Comparison of ENCODE assay signal across 20 cellular contexts in the genomic region with DNA sequence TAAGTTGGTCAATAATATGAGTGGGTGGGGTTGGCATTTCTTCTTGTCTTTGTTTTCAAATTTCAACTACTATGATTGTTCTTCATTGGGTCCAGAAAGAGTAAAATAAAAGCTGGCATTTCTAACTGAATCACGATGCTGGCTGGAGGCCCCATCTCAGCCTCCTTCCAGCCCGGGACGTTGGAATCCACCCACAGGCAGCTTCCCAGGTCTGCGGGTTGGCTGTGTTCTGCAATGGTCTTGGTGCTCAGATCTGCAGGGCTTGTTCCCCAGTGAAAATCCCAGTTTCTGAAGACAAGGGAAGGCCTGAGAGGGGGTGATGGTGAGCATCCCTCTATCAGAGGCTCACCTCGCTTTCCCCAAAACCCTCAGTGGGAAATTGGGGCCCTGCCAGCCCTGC.
DNase-seq lines count a peak whose midpoint lies in the region; ATAC-seq and TF ChIP-seq lines count a peak whose summit lies in the region.
"Had no signal": no experiment of that assay in that cellular context is flagged by ENCODE, and none has a peak within 500 bp of the region (broad histone marks: within the 10 kb centered on the region; RNA-seq: fewer than 3 reads in every experiment).

No MANE protein-coding gene starts in this region.

- no peak for ATAC-seq in activated CD4-positive, CD25-positive, alpha-beta regulatory T cell treated with anti-CD3 and anti-CD28 coated beads, Interleukin-2, amount 50 U/mL, for 24 hours

- DNase-seq in AG08395 (ENCODE audit: low spot score) (peak; percentile 70), fibroblast of gingiva (ENCODE audit: low read depth) (peak; percentile 13), putamen (ENCODE audit: low spot score) (peak; percentile 20), NCI-H748 (lab: John Stamatoyannopoulos, UW; ENCODE audit: unreplicated experiment) (no peak), NCI-H748 treated with DMSO at 0.1 percent for 48 hours (lab: John Stamatoyannopoulos, UW) (no peak), NCI-H524 (lab: John Stamatoyannopoulos, UW) (no peak)
- DNase-seq: Calu3; CD4-positive, alpha-beta memory T cell; GF-D8; HFFc6; IMR-90; NCI-H1417 treated with DMSO at 0.1 percent for 48 hours; NCI-H2029; NCI-H69; NK-92 treated with Interleukin-12 subunit alpha and Interleukin-12 subunit beta, amount 100 ng/mL, for 24 hours; Peyer's patch had no signal

- no peaks in the 10 kb centered on the region for H3K9me3 ChIP-seq in HEK293 (ENCODE audit: control insufficient read depth, insufficient read depth, low read depth, low read length)
- H3K9me3 ChIP-seq: BLaER1, Peyer's patch had no signal

- H3K4me3 ChIP-seq in HEK293 (ENCODE audit: low read depth, low read length) = no peak overlapping the region
- H3K4me3 ChIP-seq: BLaER1, Peyer's patch had no signal

- CTCF ChIA-PET in HEK293 (lab: Yijun Ruan, JAX) = no interaction called here

- no peak overlapping the region for H3K27ac ChIP-seq in HEK293 (ENCODE audit: extremely low read depth, low read depth, low read length)
- H3K27ac ChIP-seq: 22Rv1, BLaER1, Peyer's patch had no signal

- peaks cover 0 to 17% of the 10 kb centered on the region in 2 experiments; a peak in 1 of 3 replicates for H3K36me3 ChIP-seq in HEK293 (ENCODE audit: control insufficient read depth in 2 of 2, insufficient read depth in 1 of 2, low read length in 2 of 2)
- H3K36me3 ChIP-seq: BLaER1, Peyer's patch had no signal

- no peak for TF ChIP-seq CTCF in HEK293 (tag by site-specific recombination; IDR thresholded peaks at IDR 0.05)

- POLR2A ChIA-PET in HEK293 (lab: Yijun Ruan, JAX) = no interaction called here

- peaks cover 30% of the 10 kb centered on the region for H3K4me1 ChIP-seq in HEK293 (ENCODE audit: control insufficient read depth, insufficient read depth, low read length)

TF ChIP-seq in HEK293, 187 proteins besides CTCF, POLR2A, EP300 and RAD21:
- TF ChIP-seq, protein P1, sequence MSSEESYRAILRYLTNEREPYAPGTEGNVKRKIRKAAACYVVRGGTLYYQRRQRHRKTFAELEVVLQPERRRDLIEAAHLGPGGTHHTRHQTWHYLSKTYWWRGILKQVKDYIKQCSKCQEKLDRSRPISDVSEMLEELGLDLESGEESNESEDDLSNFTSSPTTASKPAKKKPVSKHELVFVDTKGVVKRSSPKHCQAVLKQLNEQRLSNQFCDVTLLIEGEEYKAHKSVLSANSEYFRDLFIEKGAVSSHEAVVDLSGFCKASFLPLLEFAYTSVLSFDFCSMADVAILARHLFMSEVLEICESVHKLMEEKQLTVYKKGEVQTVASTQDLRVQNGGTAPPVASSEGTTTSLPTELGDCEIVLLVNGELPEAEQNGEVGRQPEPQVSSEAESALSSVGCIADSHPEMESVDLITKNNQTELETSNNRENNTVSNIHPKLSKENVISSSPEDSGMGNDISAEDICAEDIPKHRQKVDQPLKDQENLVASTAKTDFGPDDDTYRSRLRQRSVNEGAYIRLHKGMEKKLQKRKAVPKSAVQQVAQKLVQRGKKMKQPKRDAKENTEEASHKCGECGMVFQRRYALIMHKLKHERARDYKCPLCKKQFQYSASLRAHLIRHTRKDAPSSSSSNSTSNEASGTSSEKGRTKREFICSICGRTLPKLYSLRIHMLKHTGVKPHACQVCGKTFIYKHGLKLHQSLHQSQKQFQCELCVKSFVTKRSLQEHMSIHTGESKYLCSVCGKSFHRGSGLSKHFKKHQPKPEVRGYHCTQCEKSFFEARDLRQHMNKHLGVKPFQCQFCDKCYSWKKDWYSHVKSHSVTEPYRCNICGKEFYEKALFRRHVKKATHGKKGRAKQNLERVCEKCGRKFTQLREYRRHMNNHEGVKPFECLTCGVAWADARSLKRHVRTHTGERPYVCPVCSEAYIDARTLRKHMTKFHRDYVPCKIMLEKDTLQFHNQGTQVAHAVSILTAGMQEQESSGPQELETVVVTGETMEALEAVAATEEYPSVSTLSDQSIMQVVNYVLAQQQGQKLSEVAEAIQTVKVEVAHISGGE (tag by site-specific recombination; conservative IDR thresholded peaks at IDR 0.05; ENCODE audit: low read depth) = no peak
- peak; percentile 73 for TF ChIP-seq ZNF600 (tag by site-specific recombination; IDR thresholded peaks at IDR 0.05)

Comparison
In these comparisons a context has a peak if more than half of its experiments do, and no peak if none do; other contexts are left out.
1. DNase-seq: peak in AG08395 (single experiment), fibroblast of gingiva (single experiment) and putamen (single experiment); none in NCI-H748 (single experiment), NCI-H748 treated with DMSO at 0.1 percent for 48 hours (single experiment) and NCI-H524 (0 of 2).